In the genomic region with DNA sequence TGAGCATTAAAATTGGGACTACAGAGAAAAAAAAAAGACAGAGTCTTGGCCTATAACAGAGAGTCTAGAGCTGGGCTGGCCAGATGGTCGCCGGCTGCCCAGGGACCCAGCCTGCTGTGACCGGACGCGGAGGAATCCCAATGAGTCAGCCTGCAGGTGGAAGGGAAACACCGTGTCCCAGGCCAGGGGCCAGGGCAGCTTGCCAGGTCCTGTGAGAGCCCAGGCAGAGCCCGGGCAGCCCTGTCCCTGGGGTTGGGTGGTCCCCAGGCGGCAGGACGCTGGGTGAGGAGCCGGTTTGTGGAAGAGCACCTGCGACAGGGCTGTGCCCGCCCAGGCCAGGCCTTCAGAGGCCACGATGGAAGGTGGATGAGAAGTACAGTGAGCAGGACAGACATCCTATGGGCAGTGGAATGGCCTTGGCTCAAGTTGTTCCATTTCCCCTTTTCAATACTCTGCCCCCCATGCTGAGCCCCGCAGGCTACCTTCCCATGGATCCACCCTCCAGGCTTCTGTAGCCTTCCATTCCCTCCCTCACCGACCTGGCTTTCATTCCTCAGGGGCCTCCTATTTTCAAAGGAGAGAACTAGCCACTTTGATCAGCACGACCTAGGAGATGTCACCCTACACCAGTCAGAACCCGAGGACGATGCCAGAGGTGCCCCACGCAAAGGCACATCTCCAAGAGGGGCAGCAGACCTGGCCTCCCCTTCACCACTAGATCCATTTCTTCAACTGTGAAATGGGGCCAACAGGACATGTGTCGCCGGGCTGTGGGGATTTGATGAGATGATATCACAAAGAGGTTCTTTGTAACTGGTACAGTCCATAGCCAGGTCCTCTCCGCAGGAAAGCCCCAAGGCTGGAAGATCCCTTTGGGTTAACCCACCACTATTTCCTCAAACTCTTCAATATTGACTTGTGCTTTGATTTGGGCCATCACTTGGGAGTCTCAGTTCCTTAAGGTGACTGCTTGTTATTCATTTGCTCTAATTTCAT, we compare ENCODE assay signal across 10 cellular contexts.
A peak's percentile ranks its signal among the peaks of the same experiment; 100 is the strongest.
DNase-seq lines count a peak whose midpoint lies in the region; FAIRE-seq and TF ChIP-seq lines count a peak whose summit lies in the region.
"Had no signal": no experiment of that assay in that cellular context is flagged by ENCODE, and none has a peak within 500 bp of the region (broad histone marks: within the 10 kb centered on the region; RNA-seq: fewer than 3 reads in every experiment).

No MANE protein-coding gene starts in this region.

- H3K27me3 ChIP-seq in SJCRH30, result no peaks in the 10 kb centered on the region

- H3K4me1 Mint-ChIP-seq in stimulated activated naive CD8-positive, alpha-beta T cell treated with anti-CD3 and anti-CD28 coated beads, Interleukin-15, Interleukin-2, amounts not matched to agents 100 ng/mL and 50 ng/mL, for 24 hours (ENCODE audit: low read depth), result peaks cover 24% of the 10 kb centered on the region

- H3K4me1 ChIP-seq in SJCRH30, result peaks cover 5% of the 10 kb centered on the region

- DNase-seq in GM12891 (ENCODE audit: insufficient read length, low spot score), result no peak
- DNase-seq in SJCRH30, result peak; percentile 44 to 55
- DNase-seq in iPS-NIHi11 (ENCODE audit: low spot score), result peak; percentile 54
- no peak for DNase-seq in kidney glomerular epithelial cell (lab: John Stamatoyannopoulos, UW)
- DNase-seq in GM13976 (ENCODE audit: low spot score), result no peak
- no peak for DNase-seq in activated CD4-positive, alpha-beta T cell treated with anti-CD3 and anti-CD28 coated beads, Interleukin-2, amount 50 U/mL, for 1 hour
- DNase-seq: foreskin melanocyte, NCI-H526 treated with DMSO at 0.1 percent for 48 hours had no signal

- H3K4me3 ChIP-seq in SJCRH30, result no peak overlapping the region

- H3K27ac Mint-ChIP-seq in stimulated activated naive CD8-positive, alpha-beta T cell treated with anti-CD3 and anti-CD28 coated beads, Interleukin-15, Interleukin-2, amounts not matched to agents 100 ng/mL and 50 ng/mL, for 24 hours, result peak overlapping the region; percentile 16

- H3K4me3 Mint-ChIP-seq in stimulated activated naive CD8-positive, alpha-beta T cell treated with anti-CD3 and anti-CD28 coated beads, Interleukin-15, Interleukin-2, amounts not matched to agents 100 ng/mL and 50 ng/mL, for 24 hours, result no peak overlapping the region

- peaks cover 12% of the 10 kb centered on the region for H3K9me3 Mint-ChIP-seq in stimulated activated naive CD8-positive, alpha-beta T cell treated with anti-CD3 and anti-CD28 coated beads, Interleukin-15, Interleukin-2, amounts not matched to agents 100 ng/mL and 50 ng/mL, for 24 hours

- H3K36me3 Mint-ChIP-seq in stimulated activated naive CD8-positive, alpha-beta T cell treated with anti-CD3 and anti-CD28 coated beads, Interleukin-15, Interleukin-2, amounts not matched to agents 100 ng/mL and 50 ng/mL, for 24 hours (ENCODE audit: low read depth), result peaks cover 4% of the 10 kb centered on the region

- FAIRE-seq in GM12891 (lab: Jason Lieb, UNC), result no peak

- H3K36me3 ChIP-seq in SJCRH30, result no peaks in the 10 kb centered on the region

- peaks cover 14% of the 10 kb centered on the region for H3K9me3 ChIP-seq in SJCRH30 (replicated peaks)

- no peaks in the 10 kb centered on the region for H3K27me3 Mint-ChIP-seq in stimulated activated naive CD8-positive, alpha-beta T cell treated with anti-CD3 and anti-CD28 coated beads, Interleukin-15, Interleukin-2, amounts not matched to agents 100 ng/mL and 50 ng/mL, for 24 hours

- in situ Hi-C loops in GM13976 (cut with MboI; ENCODE audit: low sequenced_read_pairs, unreplicated experiment), result no loop called here

- no peak for TF ChIP-seq CTCF in GM13976 (IDR thresholded peaks at IDR 0.05; ENCODE audit: borderline replicate concordance, control extremely low read depth, extremely low read depth, insufficient read depth, missing control alignments)

- TF ChIP-seq POLR2A in GM12891 (IDR thresholded peaks at IDR 0.05; ENCODE audit: low read depth, low read length), result no peak

- H3K27ac ChIP-seq in SJCRH30, result no peak overlapping the region
- H3K27ac ChIP-seq: VCaP had no signal

TF ChIP-seq in GM12891, 5 proteins besides CTCF, POLR2A, EP300 and RAD21:
- TF ChIP-seq SPI1 (IDR thresholded peaks at IDR 0.05; ENCODE audit: low read depth, low read length) (peak; percentile 64), POLR2AphosphoS5 (IDR thresholded peaks at IDR 0.05; ENCODE audit: low read depth, low read length) (no peak), POU2F2 (IDR thresholded peaks at IDR 0.05; ENCODE audit: low read depth, low read length) (no peak), PAX5 (IDR thresholded peaks at IDR 0.05; ENCODE audit: insufficient read depth, low read length, severe bottlenecking) (no peak), TAF1 (IDR thresholded peaks at IDR 0.05; ENCODE audit: low read depth, low read length) (no peak)
TF ChIP-seq in GM12891: peak in this region for 1.

Comparison
In these comparisons a context has a peak if more than half of its experiments do, and no peak if none do; other contexts are left out.
1. DNase-seq: peak in SJCRH30 (2 of 2) and iPS-NIHi11 (single experiment); none in GM12891 (single experiment), kidney glomerular epithelial cell (single experiment), GM13976 (single experiment) and activated CD4-positive, alpha-beta T cell treated with anti-CD3 and anti-CD28 coated beads, Interleukin-2, amount 50 U/mL, for 1 hour (single experiment).